ENCODE assay signal across 8 cellular contexts in the genomic region with DNA sequence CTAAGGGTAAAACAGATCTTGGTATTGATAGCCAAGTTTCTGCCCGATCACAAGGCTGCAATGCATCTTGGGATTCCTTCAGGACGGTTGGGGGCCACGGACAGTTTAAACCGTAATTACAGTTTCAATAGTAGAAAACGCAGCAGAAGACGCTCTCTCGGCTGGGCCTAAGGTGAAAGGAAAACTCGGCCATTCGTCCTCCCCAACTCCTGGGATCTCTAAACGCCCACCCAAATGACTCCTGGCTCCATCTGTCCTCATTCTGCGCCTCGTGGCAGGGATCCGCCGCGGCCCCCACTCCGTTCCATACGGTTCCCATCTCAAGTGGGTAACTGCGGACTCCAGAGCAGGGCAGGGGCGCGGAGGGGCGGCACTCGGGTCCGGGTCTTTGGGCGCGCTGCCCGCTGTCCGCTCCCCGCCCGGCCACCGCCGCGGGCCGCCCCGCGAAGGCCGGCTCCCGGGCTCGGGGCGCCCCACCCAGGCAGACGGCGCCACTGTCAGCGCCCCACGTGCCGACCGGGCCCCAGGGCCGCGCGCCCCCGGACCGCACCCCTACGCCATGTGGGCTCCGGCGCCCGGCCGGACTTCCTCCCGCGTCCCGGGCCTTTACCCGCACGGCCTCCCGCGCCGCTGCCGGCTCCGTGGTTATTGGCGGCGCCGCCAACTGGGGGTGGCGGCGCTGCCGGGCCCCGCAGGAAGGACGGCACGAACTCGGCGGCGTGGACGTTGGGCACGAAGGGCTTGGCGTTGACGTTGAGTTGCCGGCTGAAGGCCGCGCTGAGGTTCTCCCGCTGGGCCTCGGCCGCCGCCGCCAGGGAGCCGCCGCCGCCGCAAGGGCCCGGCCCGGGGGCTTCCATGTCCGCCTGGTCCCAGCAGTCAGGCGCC. TPM values are rescaled to one million over a fixed set of nuclear protein-coding genes. Genes with fewer than 3 reads are reported as not detected.
DNase-seq lines count a peak whose midpoint lies in the region; ATAC-seq and TF ChIP-seq lines count a peak whose summit lies in the region.

No MANE protein-coding gene starts in this region.

- TF ChIP-seq CTCF in VCaP (conservative IDR thresholded peaks at IDR 0.05): no peak

- peak overlapping the region; percentile 93 for H3K4me3 Mint-ChIP-seq in central memory CD8-positive, alpha-beta T cell

- ATAC-seq in GM21360 (IDR thresholded peaks at IDR 0.05; ENCODE audit: unreplicated experiment): peak; percentile 30
- no peak for ATAC-seq in central memory CD8-positive, alpha-beta T cell (replicated peaks; ENCODE audit: extremely low read depth, poor library complexity, severe bottlenecking)

- H3K27me3 Mint-ChIP-seq in central memory CD8-positive, alpha-beta T cell: peaks cover 5% of the 10 kb centered on the region

- H3K27ac ChIP-seq in VCaP: peak overlapping the region; percentile 93

- H3K9me3 Mint-ChIP-seq in central memory CD8-positive, alpha-beta T cell: no peaks in the 10 kb centered on the region

- peaks cover 38% of the 10 kb centered on the region for H3K36me3 Mint-ChIP-seq in central memory CD8-positive, alpha-beta T cell (ENCODE audit: insufficient read depth)

- DNase-seq in Caki2 (ENCODE audit: low read depth) (peak; percentile 35), HPDE6-E6E7 (ENCODE audit: extremely low spot score) (peak; percentile 28), kidney tubule cell (ENCODE audit: low spot score) (peak; percentile 25), ureter (ENCODE audit: low spot score) (no peak)
- DNase-seq in central memory CD8-positive, alpha-beta T cell (ENCODE audit: low spot score in 2 of 2): no peak
- peak in 3 of 4 experiments; percentile 2 to 19 (median 11) for DNase-seq in stimulated activated CD4-positive, alpha-beta T cell treated with anti-CD3 and anti-CD28 coated beads, Interleukin-1b, Interleukin-23, amount 100 ng/mL, for 24 hours (ENCODE audit: low read depth in 4 of 4, low spot score in 1 of 4)

- peak overlapping the region; percentile 95 for H3K27ac Mint-ChIP-seq in central memory CD8-positive, alpha-beta T cell (ENCODE audit: low read depth)

- in situ Hi-C loops in Caki2 (cut with HindIII; ENCODE audit: low pct_unique_long_range_greater_than_20kb, low sequenced_read_pairs): loop anchor here (10.0 kb wide), 1 partner anchor 90 kb away; no protein-coding TSS in a partner anchor

- peaks cover 35% of the 10 kb centered on the region for H3K4me1 Mint-ChIP-seq in central memory CD8-positive, alpha-beta T cell

RNA-seq across cellular contexts. Expression of a gene that starts 0.8 kb away (rescaled TPM):
- total RNA-seq in Caki2 (2014; rRNA removed; shearing (Covaris generic); ENCODE audit: low replicate concordance): 19.2 and 35.4 TPM in 2 replicates
- total RNA-seq in ureter: 134 TPM

RNA-seq across cellular contexts. Expression of a gene that starts 26.8 kb away (rescaled TPM):
- total RNA-seq in Caki2 (2014; rRNA removed; shearing (Covaris generic); ENCODE audit: low replicate concordance): 9.5 and 17.1 TPM in 2 replicates
- 32.2 TPM for total RNA-seq in ureter

RNA-seq across cellular contexts. Expression of a gene that starts 50.0 kb away (rescaled TPM):
- total RNA-seq in Caki2 (2014; rRNA removed; shearing (Covaris generic); ENCODE audit: low replicate concordance): not detected in 2 replicates
- 2.2 TPM for total RNA-seq in ureter

Comparison
In these comparisons a context has a peak if more than half of its experiments do, and no peak if none do; other contexts are left out.
1. DNase-seq: peak in Caki2 (single experiment), HPDE6-E6E7 (single experiment), kidney tubule cell (single experiment) and stimulated activated CD4-positive, alpha-beta T cell treated with anti-CD3 and anti-CD28 coated beads, Interleukin-1b, Interleukin-23, amount 100 ng/mL, for 24 hours (3 of 4); none in central memory CD8-positive, alpha-beta T cell (0 of 2) and ureter (single experiment).